In genomic region chrX:154459843-154460242, GRCh38 we compare ENCODE assay signal across 8 cellular contexts. TPM values are rescaled to one million over a fixed set of nuclear protein-coding genes. Genes with fewer than 3 reads are reported as not detected.
DNase-seq lines count a peak whose midpoint lies in the region; ATAC-seq lines count a peak whose summit lies in the region.

No MANE protein-coding gene starts in this region.

- H2BK5ac ChIP-seq in trophoblast cell (ENCODE audit: low read depth, low read length, poor library complexity), result no peak overlapping the region

- peaks cover 8% of the 10 kb centered on the region for H3K79me1 ChIP-seq in trophoblast cell (ENCODE audit: low read length)

- H3K4me1 Mint-ChIP-seq in effector memory CD8-positive, alpha-beta T cell (ENCODE audit: low read depth in 2 of 2), result peaks cover 10 to 16% of the 10 kb centered on the region in 2 donors
- H3K4me1 Mint-ChIP-seq in activated naive CD4-positive, alpha-beta T cell treated with anti-CD3 and anti-CD28 coated beads for 36 hours (ENCODE audit: low read depth), result peaks cover 12% of the 10 kb centered on the region

- no peak overlapping the region for H4K12ac ChIP-seq in trophoblast cell (ENCODE audit: low read depth, low read length)

- H2BK120ac ChIP-seq in trophoblast cell (ENCODE audit: insufficient read depth, low read length, poor library complexity), result no peak overlapping the region

- H3K27me3 ChIP-seq in trophoblast cell (ENCODE audit: insufficient read depth, low read length), result no peaks in the 10 kb centered on the region

- H3K4ac ChIP-seq in trophoblast cell (ENCODE audit: low read depth, low read length), result no peak overlapping the region

- H3K36me3 Mint-ChIP-seq in effector memory CD8-positive, alpha-beta T cell (ENCODE audit: insufficient read depth), result peaks cover 37% of the 10 kb centered on the region
- no peaks in the 10 kb centered on the region for H3K36me3 Mint-ChIP-seq in activated naive CD4-positive, alpha-beta T cell treated with anti-CD3 and anti-CD28 coated beads for 36 hours (ENCODE audit: low read depth)

- no peak overlapping the region for H3K23ac ChIP-seq in trophoblast cell (ENCODE audit: low read length)

- peak overlapping the region in 1 of 2 donors; percentile 84 for H3K27ac Mint-ChIP-seq in effector memory CD8-positive, alpha-beta T cell
- H3K27ac Mint-ChIP-seq in activated naive CD4-positive, alpha-beta T cell treated with anti-CD3 and anti-CD28 coated beads for 36 hours, result no peak overlapping the region

- no peak overlapping the region for H3K4me3 ChIP-seq in trophoblast cell (ENCODE audit: low read depth, low read length)

- intact Hi-C loops in activated naive CD4-positive, alpha-beta T cell treated with anti-CD3 and anti-CD28 coated beads for 36 hours (cut with micrococcal nuclease), result loop anchor here (2.0 kb wide), 1 partner anchor 19 kb away; the partner anchor contains the start of gene LAGE3

- H3K36me3 ChIP-seq in trophoblast cell (ENCODE audit: control insufficient read depth in 1 of 2, insufficient read depth in 2 of 2, low read length in 2 of 2), result peaks cover 44% of the 10 kb centered on the region in 2 experiments

- H4K8ac ChIP-seq in trophoblast cell (ENCODE audit: low read depth, low read length), result no peak overlapping the region

- H3K4me1 ChIP-seq in trophoblast cell (ENCODE audit: control insufficient read depth in 1 of 2, insufficient read depth in 2 of 2, low read length in 2 of 2), result peaks cover 0 to 10% of the 10 kb centered on the region in 2 experiments

- H4K91ac ChIP-seq in trophoblast cell (ENCODE audit: low read depth, low read length), result no peak overlapping the region

- H3K9ac ChIP-seq in trophoblast cell (ENCODE audit: low read length), result no peak overlapping the region

- DNase-seq in D341Med (ENCODE audit: low spot score) (peak; percentile 43), OCI-M1 (lab: John Stamatoyannopoulos, UW) (peak; percentile 47), trophoblast cell (no peak), glomerular visceral epithelial cell (ENCODE audit: extremely low spot score) (no peak), NCI-H1105 treated with DMSO at 0.1 percent for 48 hours (lab: John Stamatoyannopoulos, UW) (no peak), cortex of kidney (lab: John Stamatoyannopoulos, UW) (no peak)
- no peak for DNase-seq in effector memory CD8-positive, alpha-beta T cell
- no peak for DNase-seq in activated naive CD4-positive, alpha-beta T cell treated with anti-CD3 and anti-CD28 coated beads for 36 hours

- peak overlapping the region; percentile 80 for H3K4me3 Mint-ChIP-seq in effector memory CD8-positive, alpha-beta T cell
- no peak overlapping the region for H3K4me3 Mint-ChIP-seq in activated naive CD4-positive, alpha-beta T cell treated with anti-CD3 and anti-CD28 coated beads for 36 hours

- no peaks in the 10 kb centered on the region for H3K9me3 ChIP-seq in trophoblast cell (ENCODE audit: insufficient read depth, low read depth, low read length)

- H2AFZ ChIP-seq in trophoblast cell (ENCODE audit: insufficient read depth, low read length, poor library complexity), result no peak overlapping the region

- CTCF ChIA-PET in activated naive CD4-positive, alpha-beta T cell treated with anti-CD3 and anti-CD28 coated beads for 36 hours (lab: Charles Lee), result interaction anchor here (0.7 kb wide), 1 partner anchor 1427 kb away, joined by 3 read pairs; no protein-coding TSS in a partner anchor

- H2BK12ac ChIP-seq in trophoblast cell (ENCODE audit: low read length), result no peak overlapping the region

- H3K18ac ChIP-seq in trophoblast cell (ENCODE audit: low read length), result no peak overlapping the region

- peaks cover 10% of the 10 kb centered on the region for H3K79me2 ChIP-seq in trophoblast cell (ENCODE audit: control insufficient read depth, insufficient read depth, low read length, poor library complexity)

- no peaks in the 10 kb centered on the region for H3K27me3 Mint-ChIP-seq in effector memory CD8-positive, alpha-beta T cell
- no peaks in the 10 kb centered on the region for H3K27me3 Mint-ChIP-seq in activated naive CD4-positive, alpha-beta T cell treated with anti-CD3 and anti-CD28 coated beads for 36 hours (ENCODE audit: low read depth)

- H3K4me2 ChIP-seq in trophoblast cell (ENCODE audit: low read length), result peak overlapping the region; percentile 54

- ATAC-seq in effector memory CD8-positive, alpha-beta T cell (replicated peaks), result no peak

- WGBS in trophoblast cell (ENCODE audit: extremely low coverage, insufficient coverage, insufficient read length), result no CpG with 5 or more reads among the region's 14 CpGs

- no peak overlapping the region for H3K14ac ChIP-seq in trophoblast cell (ENCODE audit: low read length)

- no peak overlapping the region for H3K27ac ChIP-seq in trophoblast cell (ENCODE audit: low read depth, low read length)

- H3K9me3 Mint-ChIP-seq in effector memory CD8-positive, alpha-beta T cell, result no peaks in the 10 kb centered on the region
- no peaks in the 10 kb centered on the region for H3K9me3 Mint-ChIP-seq in activated naive CD4-positive, alpha-beta T cell treated with anti-CD3 and anti-CD28 coated beads for 36 hours

- H2AK5ac ChIP-seq in trophoblast cell (ENCODE audit: low read length), result no peak overlapping the region

RNA-seq across cellular contexts. Expression of gene PLXNA3, which starts 1.8 kb away (rescaled TPM):
- 43.5 and 48.7 TPM in 2 replicates for polyA plus RNA-seq in trophoblast cell (2013)
- total RNA-seq in activated naive CD4-positive, alpha-beta T cell treated with anti-CD3 and anti-CD28 coated beads for 36 hours, result 1 to 10 TPM; 5.9 to 7.6 TPM

RNA-seq across cellular contexts. Expression of gene FAM50A, which starts 15.9 kb away (rescaled TPM):
- 90.4 and 92.5 TPM in 2 replicates for polyA plus RNA-seq in trophoblast cell (2013)
- 10 to 100 TPM; 39.7 to 43.7 TPM for total RNA-seq in activated naive CD4-positive, alpha-beta T cell treated with anti-CD3 and anti-CD28 coated beads for 36 hours

RNA-seq across cellular contexts. Expression of gene LAGE3, which starts 19.2 kb away (rescaled TPM):
- polyA plus RNA-seq in trophoblast cell (2013), result 20.9 and 21.3 TPM in 2 replicates
- 10 to 100 TPM; 42.3 to 42.8 TPM for total RNA-seq in activated naive CD4-positive, alpha-beta T cell treated with anti-CD3 and anti-CD28 coated beads for 36 hours

RNA-seq across cellular contexts. Expression of gene GDI1, which starts 22.9 kb away (rescaled TPM):
- 125 and 126 TPM in 2 replicates for polyA plus RNA-seq in trophoblast cell (2013)
- 10 to 100 TPM; 93.6 to 96.9 TPM for total RNA-seq in activated naive CD4-positive, alpha-beta T cell treated with anti-CD3 and anti-CD28 coated beads for 36 hours

RNA-seq across cellular contexts. Expression of gene UBL4A, which starts 26.6 kb away (rescaled TPM):
- polyA plus RNA-seq in trophoblast cell (2013), result 19.4 and 19.6 TPM in 2 replicates
- total RNA-seq in activated naive CD4-positive, alpha-beta T cell treated with anti-CD3 and anti-CD28 coated beads for 36 hours, result 10 to 100 TPM; 37.4 to 38.2 TPM

Comparison
In these comparisons a context has a peak if more than half of its experiments do, and no peak if none do; other contexts are left out.
1. DNase-seq: peak in D341Med (single experiment) and OCI-M1 (single experiment); none in effector memory CD8-positive, alpha-beta T cell (0 of 3), trophoblast cell (0 of 2), glomerular visceral epithelial cell (single experiment), NCI-H1105 treated with DMSO at 0.1 percent for 48 hours (single experiment), cortex of kidney (single experiment) and activated naive CD4-positive, alpha-beta T cell treated with anti-CD3 and anti-CD28 coated beads for 36 hours (single experiment).